1 cellular context compared by ENCODE assay signal in genomic region chr2:287471-287885, GRCh38.
TF ChIP-seq lines count a peak whose summit lies in the region.

No MANE protein-coding gene starts in this region.

TF ChIP-seq in HepG2, 621 proteins besides CTCF, POLR2A, EP300 and RAD21:
- TF ChIP-seq ZNF414 (CRISPR knock-in tag; IDR thresholded peaks at IDR 0.05): no peak
- no peak for TF ChIP-seq RFX3 (CRISPR knock-in tag; IDR thresholded peaks at IDR 0.05)
- no peak for TF ChIP-seq PTBP1 (IDR thresholded peaks at IDR 0.05; ENCODE audit: low read depth, low read length, poor library complexity, severe bottlenecking)
- TF ChIP-seq ZNF280B (CRISPR knock-in tag; IDR thresholded peaks at IDR 0.05; ENCODE audit: borderline replicate concordance): no peak
- TF ChIP-seq SALL2 (CRISPR knock-in tag; IDR thresholded peaks at IDR 0.05): no peak
- no peak for TF ChIP-seq ETV6 (CRISPR knock-in tag; conservative IDR thresholded peaks at IDR 0.05)
- TF ChIP-seq MXD4 (CRISPR knock-in tag; IDR thresholded peaks at IDR 0.05): no peak
- TF ChIP-seq MAZ (IDR thresholded peaks at IDR 0.05; ENCODE audit: borderline replicate concordance, low read depth, low read length): no peak
- TF ChIP-seq MAZ (CRISPR knock-in tag; IDR thresholded peaks at IDR 0.05; ENCODE audit: low read depth): no peak
- no peak for TF ChIP-seq PCBP1 (IDR thresholded peaks at IDR 0.05; ENCODE audit: borderline replicate concordance, low read depth, low read length)
